ENCODE assay signal across 30 cellular contexts in genomic region chr1:206727981-206728380, GRCh38. TPM values are rescaled to one million over a fixed set of nuclear protein-coding genes. Genes with fewer than 3 reads are reported as not detected.
DNase-seq lines count a peak whose midpoint lies in the region; ATAC-seq, FAIRE-seq and TF ChIP-seq lines count a peak whose summit lies in the region.
"Had no signal": no experiment of that assay in that cellular context is flagged by ENCODE, and none has a peak within 500 bp of the region (broad histone marks: within the 10 kb centered on the region; RNA-seq: fewer than 3 reads in every experiment).

No MANE protein-coding gene starts in this region.

- H3K4me2 ChIP-seq in HepG2 (ENCODE audit: low read depth, low read length): no peak overlapping the region

- intact Hi-C loops in left cardiac atrium (cut with DNase I): loop anchor here (2.0 to 10.0 kb wide), 3 partner anchors 73 to 183 kb away; no protein-coding TSS in a partner anchor
- intact Hi-C loops in stomach (cut with DNase I; ENCODE audit: low total_unique reads): no loop called here
- intact Hi-C loops in HepG2 (cut with micrococcal nuclease; ENCODE audit: unreplicated experiment): loop anchor here (2.0 kb wide), 1 partner anchor 183 kb away; no protein-coding TSS in a partner anchor

- no peak for DNase-seq in right atrium auricular region (ENCODE audit: low spot score)
- DNase-seq in left cardiac atrium: no peak
- peak; percentile 14 for DNase-seq in NCI-H1694 treated with DMSO at 0.1 percent for 48 hours (lab: John Stamatoyannopoulos, UW)
- DNase-seq in left lobe of liver (ENCODE audit: low spot score): peak; percentile 19
- DNase-seq in stomach: peak; percentile 4
- no peak for DNase-seq in COLO829 (ENCODE audit: low spot score)
- no peak for DNase-seq in SKM-1 (lab: John Stamatoyannopoulos, UW; ENCODE audit: unreplicated experiment)
- no peak for DNase-seq in HepG2 (ENCODE audit: low spot score)
- DNase-seq: activated CD4-positive, alpha-beta T cell treated with anti-CD3 and anti-CD28 coated beads for 1 hour; activated naive CD4-positive, alpha-beta T cell treated with anti-CD3 and anti-CD28 coated beads for 36 hours; activated T-cell treated with anti-CD3 and anti-CD28 coated beads, Interleukin-2, amount 50 U/mL, for 4 hours; amygdala; DMS153; KG1; kidney; MV-4-11; NCI-H146; ovary; Peyer's patch; SJCRH30; stimulated activated naive CD8-positive, alpha-beta T cell treated with anti-CD3 and anti-CD28 coated beads, Interleukin-15, amount 100 ng/mL, for 72 hours had no signal

- TF ChIP-seq CTCF in right atrium auricular region (IDR thresholded peaks at IDR 0.05) (no peak), stomach (IDR thresholded peaks at IDR 0.05) (no peak), HepG2 (CRISPR knock-in tag; IDR thresholded peaks at IDR 0.05) (no peak)

- H3K9ac ChIP-seq in HepG2 (ENCODE audit: insufficient read depth, low read depth, low read length): no peak overlapping the region

- H3K27me3 ChIP-seq in right atrium auricular region (no peaks in the 10 kb centered on the region), stomach (no peaks in the 10 kb centered on the region), HepG2 (ENCODE audit: control insufficient read depth in 1 of 2, insufficient read depth in 2 of 2, low read length in 2 of 2) (no peaks in the 10 kb centered on the region)
- H3K27me3 ChIP-seq: breast epithelium, ovary, Peyer's patch, SJCRH30, tibial nerve had no signal

- TF ChIP-seq POLR2A in stomach (IDR thresholded peaks at IDR 0.05) (no peak), HepG2 (IDR thresholded peaks at IDR 0.05; ENCODE audit: insufficient read depth in 1 of 2, low read depth in 2 of 2, low read length in 2 of 2) (no peak)

- POLR2A ChIA-PET in HepG2 (lab: Yijun Ruan, JAX): no interaction called here

- no TSS peak for BruUV-seq in HepG2 (replicated peaks; lab: Mats Ljungman, UMichigan)

- H2AFZ ChIP-seq in HepG2 (ENCODE audit: low read length): no peak overlapping the region

- H3K79me2 ChIP-seq in HepG2 (ENCODE audit: insufficient read depth, low read length): peaks cover 11% of the 10 kb centered on the region

- TF ChIP-seq RAD21 in HepG2 (CRISPR knock-in tag; IDR thresholded peaks at IDR 0.05): no peak

- FAIRE-seq in HepG2 (lab: Jason Lieb, UNC): no peak
- FAIRE-seq: endometrium, H1, kidney had no signal

- H3K27ac ChIP-seq in right atrium auricular region (peak overlapping the region; percentile 33 to 82), stomach (no peak overlapping the region), HepG2 (ENCODE audit: extremely low read length, insufficient read depth, low read length) (no peak overlapping the region)
- H3K27ac ChIP-seq: breast epithelium, ovary, Peyer's patch, SJCRH30, tibial nerve had no signal

- no peak overlapping the region for H3K4me3 ChIP-seq in right atrium auricular region
- H3K4me3 ChIP-seq in stomach: no peak overlapping the region
- no peak overlapping the region for H3K4me3 ChIP-seq in HepG2 (replicated peaks in 1 of 3; ENCODE audit: insufficient read depth in 1 of 3, low read depth in 2 of 3, low read length in 3 of 3)
- H3K4me3 ChIP-seq: breast epithelium, ovary, Peyer's patch, SJCRH30, tibial nerve had no signal

- in situ Hi-C loops in HepG2 (cut with HindIII; ENCODE audit: extremely low pct_ligation_motif_present, low pct_unique_long_range_greater_than_20kb): no loop called here

- peaks cover 35% of the 10 kb centered on the region for H4K20me1 ChIP-seq in HepG2 (ENCODE audit: insufficient read depth, low read length)

- peaks cover 44% of the 10 kb centered on the region for H3K36me3 ChIP-seq in right atrium auricular region
- H3K36me3 ChIP-seq in stomach: peaks cover 41 to 47% (median 46%) of the 10 kb centered on the region in 4 donors
- peaks cover 27 to 39% of the 10 kb centered on the region in 2 experiments; a peak in 4 of 5 replicates for H3K36me3 ChIP-seq in HepG2 (replicated peaks in 1 of 2; ENCODE audit: control insufficient read depth in 1 of 2, insufficient read depth in 2 of 2, low read length in 2 of 2)
- H3K36me3 ChIP-seq: ovary had no signal

- H3K4me1 ChIP-seq in right atrium auricular region (peaks cover 0 to 61% of the 10 kb centered on the region in 2 donors), stomach (peaks cover 30 to 63% (median 49%) of the 10 kb centered on the region in 4 donors), HepG2 (ENCODE audit: insufficient read depth, low read length) (peaks cover 11% of the 10 kb centered on the region)

- H3K9me3 ChIP-seq in right atrium auricular region (no peaks in the 10 kb centered on the region), stomach (no peaks in the 10 kb centered on the region), HepG2 (ENCODE audit: low read length) (no peaks in the 10 kb centered on the region)
- H3K9me3 ChIP-seq: breast epithelium, ovary, Peyer's patch, SJCRH30, tibial nerve had no signal

- CTCF ChIA-PET in HepG2 (lab: Yijun Ruan, JAX; ENCODE audit: low intra/inter-chr PET ratio, low total read pairs): no interaction called here

- TF ChIP-seq EP300 in stomach (IDR thresholded peaks at IDR 0.05): no peak
- TF ChIP-seq EP300 in HepG2 (IDR thresholded peaks at IDR 0.05; ENCODE audit: low read depth in 2 of 2, low read length in 2 of 2): no peak
- no peak for TF ChIP-seq EP300 in HepG2 (CRISPR knock-in tag; IDR thresholded peaks at IDR 0.05; ENCODE audit: borderline replicate concordance)

- ATAC-seq in left cardiac atrium (no peak), left lobe of liver (no peak), HepG2 (no peak)
- ATAC-seq: activated T-cell treated with anti-CD3 and anti-CD28 coated beads, Interleukin-2, amount 50 U/mL, for 4 hours; stimulated activated naive CD8-positive, alpha-beta T cell treated with anti-CD3 and anti-CD28 coated beads, Interleukin-15, amount 100 ng/mL, for 72 hours had no signal

- 82 to 95% (median 89%) methylated on average over 4 of the region's 4 CpGs for WGBS in stomach, 5 donors
- 97% methylated on average over 4 of the region's 4 CpGs for WGBS in HepG2 (ENCODE audit: low lambda C conversion rate)

RNA-seq across cellular contexts. Expression of gene IL19, which starts 42.6 kb away (rescaled TPM):
- not detected for total RNA-seq in right atrium auricular region
- total RNA-seq in left cardiac atrium: not detected
- not detected for total RNA-seq in left lobe of liver
- 10 to 100 TPM in 1 of 5 donors, not detected in 4; 25.9 TPM for total RNA-seq in stomach
- 1 to 10 TPM in 1 of 3 donors, not detected in 2; 3.1 TPM for polyA plus RNA-seq in stomach
- not detected in 2 replicates for total RNA-seq in HepG2 (2016; rRNA removed; fragmentation: Illumina TruSeq; extraction: Trizol)
- not detected in 2 replicates for total RNA-seq in HepG2 (2016; cell fraction: cytosol; rRNA removed; fragmentation: Illumina TruSeq; extraction: Trizol; ENCODE audit: low read depth)
- not detected in 2 replicates for total RNA-seq in HepG2 (2016; cell fraction: insoluble cytoplasmic fraction; rRNA removed; fragmentation: Illumina TruSeq; extraction: Trizol)
- total RNA-seq in HepG2 (2016; cell fraction: membrane; rRNA removed; fragmentation: Illumina TruSeq; extraction: Trizol): not detected in 2 replicates
- total RNA-seq in HepG2 (2016; cell fraction: nucleus; rRNA removed; fragmentation: Illumina TruSeq; extraction: Trizol): not detected in 2 replicates
- not detected in 2 replicates for polyA plus RNA-seq in HepG2 (2011; rRNA removed)
- not detected in 2 replicates for polyA plus RNA-seq in HepG2 (2011; cell fraction: cytosol; rRNA removed)
- polyA plus RNA-seq in HepG2 (2011; cell fraction: nucleus; rRNA removed): not detected in 2 replicates
- polyA plus RNA-seq in HepG2 (2012): not detected in 2 replicates
- not detected in 2 replicates for polyA plus RNA-seq in HepG2 (2016; cell fraction: cytosol; fragmentation: Illumina TruSeq; extraction: Trizol; ENCODE audit: low read depth)
- polyA plus RNA-seq in HepG2 (2016; cell fraction: insoluble cytoplasmic fraction; fragmentation: Illumina TruSeq; extraction: Trizol; ENCODE audit: low read depth): not detected in 2 replicates
- not detected in 2 replicates for polyA plus RNA-seq in HepG2 (2016; cell fraction: membrane; fragmentation: Illumina TruSeq; extraction: Trizol; ENCODE audit: low read depth)
- polyA plus RNA-seq in HepG2 (2016; cell fraction: nucleus; fragmentation: Illumina TruSeq; extraction: Trizol; ENCODE audit: insufficient read depth, low read depth): not detected in 2 replicates
- polyA minus RNA-seq in HepG2 (2011; rRNA and poly(A)+ RNA removed; ENCODE audit: low replicate concordance): not detected in 2 replicates
- polyA minus RNA-seq in HepG2 (2011; cell fraction: cytosol; rRNA and poly(A)+ RNA removed): not detected in 2 replicates
- not detected in 2 replicates for polyA minus RNA-seq in HepG2 (2011; cell fraction: nucleus; rRNA and poly(A)+ RNA removed)
- total RNA-seq: activated naive CD4-positive, alpha-beta T cell treated with anti-CD3 and anti-CD28 coated beads for 36 hours; breast epithelium; H1; HT-29; lung microvascular endothelial cell; myocyte; ovary; Peyer's patch; SJCRH30; T-helper 1 cell treated with Interleukin-12 subunit alpha and Interleukin-12 subunit beta and Interleukin-4 antibody, amounts not matched to agents 30 ng/mL and 1 ng/mL, for 36 hours; tibial nerve had no signal
- polyA plus RNA-seq: CD14-positive monocyte, H1, ovary had no signal

RNA-seq across cellular contexts. Expression of gene MAPKAPK2, which starts 43.3 kb away (rescaled TPM):
- total RNA-seq in right atrium auricular region (100 to 1,000 TPM; 136 to 158 TPM), left cardiac atrium (100 to 1,000 TPM; 154 to 219 TPM), left lobe of liver (41.0 TPM), stomach (10 to 100 TPM; 22.6 to 78.0 (median 43.9) TPM), HepG2 (2016; rRNA removed; fragmentation: Illumina TruSeq; extraction: Trizol) (14.5 and 16.6 TPM in 2 replicates)
- polyA plus RNA-seq in stomach (10 to 100 TPM; 30.1 to 60.8 (median 55.4) TPM), HepG2 (2011; rRNA removed) (34.0 and 40.1 TPM in 2 replicates)
- 11.7 and 13.0 TPM in 2 replicates for total RNA-seq in HepG2 (2016; cell fraction: cytosol; rRNA removed; fragmentation: Illumina TruSeq; extraction: Trizol; ENCODE audit: low read depth)
- 11.8 and 16.6 TPM in 2 replicates for total RNA-seq in HepG2 (2016; cell fraction: insoluble cytoplasmic fraction; rRNA removed; fragmentation: Illumina TruSeq; extraction: Trizol)
- total RNA-seq in HepG2 (2016; cell fraction: membrane; rRNA removed; fragmentation: Illumina TruSeq; extraction: Trizol): 26.9 and 28.5 TPM in 2 replicates
- total RNA-seq in HepG2 (2016; cell fraction: nucleus; rRNA removed; fragmentation: Illumina TruSeq; extraction: Trizol): 15.3 TPM in 2 replicates
- polyA plus RNA-seq in HepG2 (2011; cell fraction: cytosol; rRNA removed): 28.8 and 30.9 TPM in 2 replicates
- polyA plus RNA-seq in HepG2 (2011; cell fraction: nucleus; rRNA removed): 60.6 and 63.0 TPM in 2 replicates
- polyA plus RNA-seq in HepG2 (2012): 17.3 and 31.0 TPM in 2 replicates
- 13.8 and 14.2 TPM in 2 replicates for polyA plus RNA-seq in HepG2 (2016; cell fraction: cytosol; fragmentation: Illumina TruSeq; extraction: Trizol; ENCODE audit: low read depth)
- 17.8 and 22.4 TPM in 2 replicates for polyA plus RNA-seq in HepG2 (2016; cell fraction: insoluble cytoplasmic fraction; fragmentation: Illumina TruSeq; extraction: Trizol; ENCODE audit: low read depth)
- polyA plus RNA-seq in HepG2 (2016; cell fraction: membrane; fragmentation: Illumina TruSeq; extraction: Trizol; ENCODE audit: low read depth): 32.7 and 35.8 TPM in 2 replicates
- 41.1 and 43.4 TPM in 2 replicates for polyA plus RNA-seq in HepG2 (2016; cell fraction: nucleus; fragmentation: Illumina TruSeq; extraction: Trizol; ENCODE audit: insufficient read depth, low read depth)
- polyA minus RNA-seq in HepG2 (2011; rRNA and poly(A)+ RNA removed; ENCODE audit: low replicate concordance): 50.0 and 68.4 TPM in 2 replicates
- 15.6 and 16.3 TPM in 2 replicates for polyA minus RNA-seq in HepG2 (2011; cell fraction: cytosol; rRNA and poly(A)+ RNA removed)
- polyA minus RNA-seq in HepG2 (2011; cell fraction: nucleus; rRNA and poly(A)+ RNA removed): 24.2 and 25.9 TPM in 2 replicates

RNA-seq across cellular contexts. Expression of gene IL10, which starts 44.3 kb away (rescaled TPM):
- total RNA-seq in right atrium auricular region (1 to 10 TPM in 1 of 2 donors, under 1 TPM in 1; 0.93 to 3.1 TPM), left cardiac atrium (1 to 10 TPM; 1.9 to 5.1 TPM), left lobe of liver (0.18 TPM), stomach (1 to 10 TPM in 1 of 5 donors, under 1 TPM in 2, not detected in 2; 0.29 to 2.8 (median 0.45) TPM), HepG2 (2016; rRNA removed; fragmentation: Illumina TruSeq; extraction: Trizol) (not detected in 2 replicates)
- polyA plus RNA-seq in stomach (1 to 10 TPM; 1.2 to 7.2 (median 1.9) TPM), HepG2 (2011; rRNA removed) (not detected in 2 replicates)
- not detected in 2 replicates for total RNA-seq in HepG2 (2016; cell fraction: cytosol; rRNA removed; fragmentation: Illumina TruSeq; extraction: Trizol; ENCODE audit: low read depth)
- total RNA-seq in HepG2 (2016; cell fraction: insoluble cytoplasmic fraction; rRNA removed; fragmentation: Illumina TruSeq; extraction: Trizol): not detected in 2 replicates
- not detected in 2 replicates for total RNA-seq in HepG2 (2016; cell fraction: membrane; rRNA removed; fragmentation: Illumina TruSeq; extraction: Trizol)
- total RNA-seq in HepG2 (2016; cell fraction: nucleus; rRNA removed; fragmentation: Illumina TruSeq; extraction: Trizol): not detected in 2 replicates
- polyA plus RNA-seq in HepG2 (2011; cell fraction: cytosol; rRNA removed): not detected in 2 replicates
- polyA plus RNA-seq in HepG2 (2011; cell fraction: nucleus; rRNA removed): not detected in 2 replicates
- polyA plus RNA-seq in HepG2 (2012): not detected in 2 replicates
- not detected in 2 replicates for polyA plus RNA-seq in HepG2 (2016; cell fraction: cytosol; fragmentation: Illumina TruSeq; extraction: Trizol; ENCODE audit: low read depth)
- not detected in 2 replicates for polyA plus RNA-seq in HepG2 (2016; cell fraction: insoluble cytoplasmic fraction; fragmentation: Illumina TruSeq; extraction: Trizol; ENCODE audit: low read depth)
- not detected in 2 replicates for polyA plus RNA-seq in HepG2 (2016; cell fraction: membrane; fragmentation: Illumina TruSeq; extraction: Trizol; ENCODE audit: low read depth)
- polyA plus RNA-seq in HepG2 (2016; cell fraction: nucleus; fragmentation: Illumina TruSeq; extraction: Trizol; ENCODE audit: insufficient read depth, low read depth): not detected in 2 replicates
- not detected in 2 replicates for polyA minus RNA-seq in HepG2 (2011; rRNA and poly(A)+ RNA removed; ENCODE audit: low replicate concordance)
- polyA minus RNA-seq in HepG2 (2011; cell fraction: cytosol; rRNA and poly(A)+ RNA removed): not detected in 2 replicates
- not detected in 2 replicates for polyA minus RNA-seq in HepG2 (2011; cell fraction: nucleus; rRNA and poly(A)+ RNA removed)
- total RNA-seq: activated naive CD4-positive, alpha-beta T cell treated with anti-CD3 and anti-CD28 coated beads for 36 hours; H1; HT-29; lung microvascular endothelial cell; myocyte had no signal
- polyA plus RNA-seq: H1 had no signal

Comparison
In these comparisons a context has a peak if more than half of its experiments do, and no peak if none do; other contexts are left out.
1. DNase-seq: peak in NCI-H1694 treated with DMSO at 0.1 percent for 48 hours (single experiment), left lobe of liver (single experiment) and stomach (single experiment); none in right atrium auricular region (single experiment), left cardiac atrium (single experiment), COLO829 (single experiment), SKM-1 (single experiment) and HepG2 (single experiment).
2. H3K27ac ChIP-seq: peak in right atrium auricular region (2 of 2); none in stomach (0 of 5) and HepG2 (single experiment).